9 cellular contexts compared by ENCODE assay signal in the genomic region with DNA sequence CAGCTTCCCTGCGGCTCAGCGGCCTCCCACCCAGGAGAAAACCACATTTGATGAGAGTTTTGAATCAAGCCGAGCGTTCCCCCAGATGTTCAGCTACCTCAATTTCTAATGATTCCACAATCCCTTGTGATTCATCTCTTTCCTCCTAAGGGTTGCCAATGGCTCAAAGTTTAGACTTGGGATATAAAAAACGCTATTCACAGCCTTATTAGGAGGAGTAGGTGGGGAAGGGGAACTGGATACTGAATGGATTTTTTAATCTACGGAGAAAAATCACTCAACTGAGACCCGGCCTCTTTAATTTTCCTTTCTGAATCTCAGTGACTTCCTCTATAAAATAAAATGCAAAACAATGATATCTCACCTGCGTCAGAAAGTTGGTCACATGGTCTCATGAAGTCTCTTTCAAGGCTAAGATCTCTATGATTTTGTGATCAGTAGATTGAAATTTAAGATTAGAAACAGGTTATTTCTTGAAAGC.
DNase-seq lines count a peak whose midpoint lies in the region; ATAC-seq and TF ChIP-seq lines count a peak whose summit lies in the region.
"Had no signal": no experiment of that assay in that cellular context is flagged by ENCODE, and none has a peak within 500 bp of the region (broad histone marks: within the 10 kb centered on the region; RNA-seq: fewer than 3 reads in every experiment).

No MANE protein-coding gene starts in this region.

- DNase-seq in NCI-H2227 treated with DMSO at 0.1 percent for 48 hours (lab: John Stamatoyannopoulos, UW) (peak; percentile 49), NCI-H2227 (lab: John Stamatoyannopoulos, UW; ENCODE audit: unreplicated experiment) (no peak), lung (ENCODE audit: low spot score) (no peak), transverse colon (no peak), mucosa of descending colon (no peak), T-helper 1 cell (no peak)

- no peak for TF ChIP-seq EP300 in transverse colon (IDR thresholded peaks at IDR 0.05; ENCODE audit: low read depth)

- intact Hi-C loops in transverse colon (cut with DNase I; ENCODE audit: low total_unique reads) (loop anchor here (5.0 kb wide), 2 partner anchors 368 to 548 kb away; no protein-coding TSS in a partner anchor), mucosa of descending colon (cut with DNase I, micrococcal nuclease) (loop anchor here in 1 of 2 donors (10.0 kb wide), 1 partner anchor 366 kb away; no protein-coding TSS in a partner anchor)

- H3K27ac ChIP-seq in cingulate gyrus (ENCODE audit: low read depth, low read length), result peak overlapping the region; percentile 90
- peak overlapping the region; percentile 80 to 86 for H3K27ac ChIP-seq in lung (ENCODE audit: low read depth in 1 of 2, low read length in 1 of 2)
- peak overlapping the region; percentile 27 to 63 (median 51) for H3K27ac ChIP-seq in transverse colon
- H3K27ac ChIP-seq: C4-2B had no signal

- peaks cover 0 to 3% of the 10 kb centered on the region in 2 donors for H3K9me3 ChIP-seq in lung (ENCODE audit: control insufficient read depth in 2 of 2, insufficient read depth in 1 of 2, low read length in 1 of 2)
- no peaks in the 10 kb centered on the region for H3K9me3 ChIP-seq in transverse colon
- no peaks in the 10 kb centered on the region for H3K9me3 ChIP-seq in mucosa of descending colon

- no peak for TF ChIP-seq CTCF in lung (IDR thresholded peaks at IDR 0.05; ENCODE audit: control extremely low read depth, extremely low read depth)
- no peak for TF ChIP-seq CTCF in transverse colon (IDR thresholded peaks at IDR 0.05)
- no peak for TF ChIP-seq CTCF in mucosa of descending colon (IDR thresholded peaks at IDR 0.05)

- no peak for TF ChIP-seq POLR2A in transverse colon (IDR thresholded peaks at IDR 0.05)

- ATAC-seq in lung (ENCODE audit: insufficient read depth, low FRiP score) (no peak), mucosa of descending colon (no peak), HG02763 (IDR thresholded peaks at IDR 0.05; ENCODE audit: unreplicated experiment) (no peak)

- no peaks in the 10 kb centered on the region for H3K27me3 ChIP-seq in lung (ENCODE audit: control insufficient read depth, insufficient read depth)
- H3K27me3 ChIP-seq in transverse colon, result peaks cover 12% of the 10 kb centered on the region

- H3K4me3 ChIP-seq in lung (peak overlapping the region; percentile 20), transverse colon (peak overlapping the region in 3 of 4 donors; percentile 38 to 62 (median 48)), mucosa of descending colon (no peak overlapping the region)

- WGBS in lung, 2 donors, result 22 to 27% methylated on average over 8 of the region's 8 CpGs
- WGBS in transverse colon (ENCODE audit: low coverage in 1 of 2), 2 donors, result 33 to 38% methylated on average over 8 of the region's 8 CpGs

- H3K4me1 ChIP-seq in lung (ENCODE audit: control insufficient read depth in 2 of 2, insufficient read depth in 2 of 2, low read length in 2 of 2) (peaks cover 2 to 7% of the 10 kb centered on the region in 2 donors), transverse colon (peaks cover 0 to 7% (median 0%) of the 10 kb centered on the region in 4 donors), mucosa of descending colon (ENCODE audit: low read depth) (no peaks in the 10 kb centered on the region)

- in situ Hi-C loops in transverse colon (cut with MboI; ENCODE audit: low pct_ligation_motif_present in 1 of 4, low pct_unique_long_range_greater_than_20kb in 1 of 4, low sequenced_read_pairs in 3 of 4), result loop anchor here in 3 of 4 donors (10.0 to 25.0 kb wide), 3 partner anchors 368 to 546 kb away; no protein-coding TSS in a partner anchor

- H3K36me3 ChIP-seq in lung (ENCODE audit: control insufficient read depth in 2 of 2, insufficient read depth in 2 of 2, low read length in 2 of 2), result peaks cover 0 to 1% of the 10 kb centered on the region in 2 donors
- H3K36me3 ChIP-seq in transverse colon, result no peaks in the 10 kb centered on the region
- no peaks in the 10 kb centered on the region for H3K36me3 ChIP-seq in mucosa of descending colon (ENCODE audit: low read depth)
